ENCODE assay signal across 18 cellular contexts in the genomic region with DNA sequence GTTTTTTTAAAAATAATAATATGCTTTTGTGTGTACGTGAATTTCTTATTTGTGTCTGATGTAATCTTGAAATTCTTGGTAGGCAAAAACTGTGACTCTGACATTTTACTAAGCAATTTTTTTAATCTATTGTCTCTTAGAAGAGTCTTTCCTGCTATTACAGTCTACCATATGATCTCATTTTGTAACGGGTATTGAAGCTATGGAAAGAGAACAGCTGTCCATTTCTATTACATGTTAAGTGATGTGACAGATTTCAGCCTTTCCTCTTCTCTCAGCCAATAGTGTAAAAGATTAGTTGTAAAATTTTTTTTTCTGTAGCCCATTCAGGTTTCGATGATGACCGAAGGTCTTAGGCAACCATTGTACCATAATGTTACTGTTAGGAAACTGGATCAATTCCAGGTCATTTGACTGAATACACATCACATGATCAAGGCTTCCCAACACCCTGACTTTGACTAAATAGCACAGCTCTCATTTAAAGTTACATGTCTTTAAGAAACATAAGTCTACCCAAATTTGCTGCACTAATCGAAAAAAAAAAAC.
DNase-seq lines count a peak whose midpoint lies in the region; ATAC-seq, FAIRE-seq and TF ChIP-seq lines count a peak whose summit lies in the region.
"Had no signal": no experiment of that assay in that cellular context is flagged by ENCODE, and none has a peak within 500 bp of the region (broad histone marks: within the 10 kb centered on the region; RNA-seq: fewer than 3 reads in every experiment).

No MANE protein-coding gene starts in this region.

- H3K79me2 ChIP-seq in endothelial cell of umbilical vein (ENCODE audit: control insufficient read depth, insufficient read depth, low read length) (no peaks in the 10 kb centered on the region), HepG2 (ENCODE audit: insufficient read depth, low read length) (no peaks in the 10 kb centered on the region)
- H3K79me2 ChIP-seq: parathyroid adenoma had no signal

- no peak for TF ChIP-seq POLR2A in H54 (IDR thresholded peaks at IDR 0.05; ENCODE audit: low read depth, low read length)
- no peak for TF ChIP-seq POLR2A in endothelial cell of umbilical vein (IDR thresholded peaks at IDR 0.05; ENCODE audit: low read depth, low read length)
- no peak for TF ChIP-seq POLR2A in esophagus squamous epithelium (IDR thresholded peaks at IDR 0.05)
- TF ChIP-seq POLR2A in HepG2 (IDR thresholded peaks at IDR 0.05; ENCODE audit: insufficient read depth in 1 of 2, low read depth in 2 of 2, low read length in 2 of 2) = no peak

- no peaks in the 10 kb centered on the region for H4K20me1 ChIP-seq in endothelial cell of umbilical vein (replicated peaks; ENCODE audit: control insufficient read depth, extremely low read depth, insufficient read depth, low read length)
- no peaks in the 10 kb centered on the region for H4K20me1 ChIP-seq in HepG2 (ENCODE audit: insufficient read depth, low read length)

- H2AFZ ChIP-seq in endothelial cell of umbilical vein (ENCODE audit: low read depth, low read length) (no peak overlapping the region), HepG2 (ENCODE audit: low read length) (no peak overlapping the region)
- H2AFZ ChIP-seq: parathyroid adenoma had no signal

- H3K9me3 ChIP-seq in SJCRH30 (replicated peaks) (no peaks in the 10 kb centered on the region), endothelial cell of umbilical vein (replicated peaks; ENCODE audit: control insufficient read depth, insufficient read depth, low read length) (no peaks in the 10 kb centered on the region), esophagus squamous epithelium (no peaks in the 10 kb centered on the region), HepG2 (ENCODE audit: low read length) (no peaks in the 10 kb centered on the region)
- H3K9me3 ChIP-seq: tibial nerve had no signal

- H3K4me1 ChIP-seq in SJCRH30 (peaks cover 20% of the 10 kb centered on the region), endothelial cell of umbilical vein (ENCODE audit: control insufficient read depth, extremely low read depth, insufficient read depth, low read length) (peaks cover 17% of the 10 kb centered on the region), esophagus squamous epithelium (peaks cover 0 to 8% (median 5%) of the 10 kb centered on the region in 3 donors), HepG2 (ENCODE audit: insufficient read depth, low read length) (peaks cover 14% of the 10 kb centered on the region)
- H3K4me1 ChIP-seq: parathyroid adenoma had no signal

- dilution Hi-C loops in endothelial cell of umbilical vein (cut with MboI; ENCODE audit: extremely low pct_ligation_motif_present, low sequenced_read_pairs) = no loop called here

- no peak for TF ChIP-seq RAD21 in HepG2 (CRISPR knock-in tag; IDR thresholded peaks at IDR 0.05)

- ATAC-seq in HepG2 (no peak), HG03135 (IDR thresholded peaks at IDR 0.05; ENCODE audit: unreplicated experiment) (no peak)
- ATAC-seq: left cardiac atrium; stimulated activated naive CD8-positive, alpha-beta T cell treated with anti-CD3 and anti-CD28 coated beads, Interleukin-15, Interleukin-2, amounts not matched to agents 100 U/mL and 50 U/mL, for 24 hours had no signal

- H3K27ac ChIP-seq in SJCRH30 (peak overlapping the region; percentile 85), endothelial cell of umbilical vein (ENCODE audit: insufficient read depth, low read depth, low read length) (peak overlapping the region; percentile 38), esophagus squamous epithelium (no peak overlapping the region), HepG2 (ENCODE audit: extremely low read length, insufficient read depth, low read length) (no peak overlapping the region)
- H3K27ac ChIP-seq: parathyroid adenoma, tibial nerve had no signal

- BruUV-seq in endothelial cell of umbilical vein (replicated peaks; lab: Mats Ljungman, UMichigan) = no TSS peak
- no TSS peak for BruUV-seq in HepG2 (replicated peaks; lab: Mats Ljungman, UMichigan)

- POLR2A ChIA-PET in endothelial cell of umbilical vein (lab: Charles Lee) (no interaction called here), HepG2 (lab: Yijun Ruan, JAX) (no interaction called here)

- DNase-seq in H54 (ENCODE audit: insufficient read length, low spot score) (no peak), SJCRH30 (peak; percentile 3 to 67), endothelial cell of umbilical vein (ENCODE audit: low read depth, low spot score) (peak; percentile 51), pulmonary artery endothelial cell (ENCODE audit: low read depth, low spot score) (peak; percentile 5), esophagus squamous epithelium (lab: John Stamatoyannopoulos, UW) (no peak), HepG2 (ENCODE audit: low spot score) (no peak)
- DNase-seq: activated naive CD8-positive, alpha-beta T cell treated with anti-CD3 and anti-CD28 coated beads for 36 hours; DND-41; glutamatergic neuron; H7; Karpas-422; left cardiac atrium; NCI-H1105 treated with DMSO at 0.1 percent for 48 hours; NCI-H510A; stimulated activated naive CD8-positive, alpha-beta T cell treated with anti-CD3 and anti-CD28 coated beads, Interleukin-15, Interleukin-2, amounts not matched to agents 100 U/mL and 50 U/mL, for 24 hours had no signal

- H3K4me2 ChIP-seq in endothelial cell of umbilical vein (ENCODE audit: insufficient read depth, low read length) = peak overlapping the region; percentile 67
- H3K4me2 ChIP-seq in HepG2 (ENCODE audit: low read depth, low read length) = no peak overlapping the region

- FAIRE-seq in H54 (lab: Jason Lieb, UNC) = peak; percentile 45
- peak; percentile 4 for FAIRE-seq in endothelial cell of umbilical vein (lab: Jason Lieb, UNC)
- no peak for FAIRE-seq in HepG2 (lab: Jason Lieb, UNC)

- no peaks in the 10 kb centered on the region for H3K9me1 ChIP-seq in endothelial cell of umbilical vein (replicated peaks; ENCODE audit: control insufficient read depth, extremely low read depth, insufficient read depth, low read length)

- TF ChIP-seq CTCF in endothelial cell of umbilical vein (IDR thresholded peaks at IDR 0.05; ENCODE audit: extremely low read depth in 1 of 2, insufficient read depth in 1 of 2, low read depth in 1 of 2, low read length in 2 of 2) (no peak), esophagus squamous epithelium (IDR thresholded peaks at IDR 0.05) (no peak), HepG2 (CRISPR knock-in tag; IDR thresholded peaks at IDR 0.05) (no peak)

- CTCF ChIA-PET in endothelial cell of umbilical vein (lab: Charles Lee) = interaction anchor here (0.9 to 1.2 kb wide), 3 partner anchors 17 to 70 kb away, joined by 3 read pairs; no protein-coding TSS in a partner anchor
- CTCF ChIA-PET in HepG2 (lab: Yijun Ruan, JAX; ENCODE audit: low intra/inter-chr PET ratio, low total read pairs) = no interaction called here

- WGBS in esophagus squamous epithelium, 2 donors = 48% methylated on average over 5 of the region's 5 CpGs
- WGBS in HepG2 (ENCODE audit: low lambda C conversion rate) = 91% methylated on average over 5 of the region's 5 CpGs

- H3K9ac ChIP-seq in endothelial cell of umbilical vein (replicated peaks; ENCODE audit: extremely low read depth, insufficient read depth, low read length) (no peak overlapping the region), HepG2 (ENCODE audit: insufficient read depth, low read depth, low read length) (no peak overlapping the region)
- H3K9ac ChIP-seq: parathyroid adenoma had no signal

- intact Hi-C loops in endothelial cell of umbilical vein (cut with micrococcal nuclease) = loop anchor here (1.0 kb wide), 1 partner anchor 31 kb away; no protein-coding TSS in a partner anchor
- intact Hi-C loops in esophagus squamous epithelium (cut with DNase I) = no loop called here
- intact Hi-C loops in HepG2 (cut with micrococcal nuclease; ENCODE audit: unreplicated experiment) = no loop called here

- TF ChIP-seq EP300 in HepG2 (IDR thresholded peaks at IDR 0.05; ENCODE audit: low read depth in 2 of 2, low read length in 2 of 2) (no peak), HepG2 (CRISPR knock-in tag; IDR thresholded peaks at IDR 0.05; ENCODE audit: borderline replicate concordance) (no peak)

- H3K27me3 ChIP-seq in SJCRH30 (no peaks in the 10 kb centered on the region), endothelial cell of umbilical vein (ENCODE audit: control insufficient read depth in 2 of 2, insufficient read depth in 2 of 2, low read length in 2 of 2) (no peaks in the 10 kb centered on the region), esophagus squamous epithelium (no peaks in the 10 kb centered on the region), HepG2 (ENCODE audit: control insufficient read depth in 1 of 2, insufficient read depth in 2 of 2, low read length in 2 of 2) (no peaks in the 10 kb centered on the region)
- H3K27me3 ChIP-seq: tibial nerve had no signal

- H3K4me3 ChIP-seq in SJCRH30 = no peak overlapping the region
- no peak overlapping the region for H3K4me3 ChIP-seq in endothelial cell of umbilical vein (replicated peaks in 1 of 3; ENCODE audit: insufficient read depth in 1 of 3, low read depth in 1 of 3, low read length in 3 of 3)
- no peak overlapping the region for H3K4me3 ChIP-seq in esophagus squamous epithelium
- no peak overlapping the region for H3K4me3 ChIP-seq in HepG2 (replicated peaks in 1 of 3; ENCODE audit: insufficient read depth in 1 of 3, low read depth in 2 of 3, low read length in 3 of 3)
- H3K4me3 ChIP-seq: tibial nerve had no signal

- no peaks in the 10 kb centered on the region for H3K36me3 ChIP-seq in SJCRH30
- no peaks in the 10 kb centered on the region for H3K36me3 ChIP-seq in endothelial cell of umbilical vein (ENCODE audit: control insufficient read depth in 2 of 2, extremely low read depth in 1 of 2, insufficient read depth in 2 of 2, low read length in 2 of 2)
- H3K36me3 ChIP-seq in esophagus squamous epithelium = no peaks in the 10 kb centered on the region
- no peaks in the 10 kb centered on the region for H3K36me3 ChIP-seq in HepG2 (replicated peaks in 1 of 2; ENCODE audit: control insufficient read depth in 1 of 2, insufficient read depth in 2 of 2, low read length in 2 of 2)
- H3K36me3 ChIP-seq: tibial nerve had no signal

- in situ Hi-C loops in HepG2 (cut with HindIII; ENCODE audit: extremely low pct_ligation_motif_present, low pct_unique_long_range_greater_than_20kb) = no loop called here

TF ChIP-seq in endothelial cell of umbilical vein, 7 proteins besides CTCF, POLR2A, EP300 and RAD21 (continues in another document):
- TF ChIP-seq MYC (IDR thresholded peaks at IDR 0.05; ENCODE audit: low read depth, low read length) = no peak
- no peak for TF ChIP-seq JUN (IDR thresholded peaks at IDR 0.05; ENCODE audit: borderline replicate concordance, insufficient read depth, insufficient read length, low read depth)
- TF ChIP-seq EZH2 (IDR thresholded peaks at IDR 0.05; ENCODE audit: borderline replicate concordance, low read depth, low read length, severe bottlenecking) = no peak
- TF ChIP-seq POLR2AphosphoS5 (IDR thresholded peaks at IDR 0.05; ENCODE audit: insufficient read depth, low read depth, low read length) = no peak

TF ChIP-seq in HepG2, 621 proteins besides CTCF, POLR2A, EP300 and RAD21:
- TF ChIP-seq MAFK (conservative IDR thresholded peaks at IDR 0.05 in 1 of 2, IDR thresholded peaks at IDR 0.05 in 1 of 2; ENCODE audit: low read length in 2 of 2) (peak in 1 of 2 experiments; percentile 41; a peak in 2 of 4 replicates), BORCS8-MEF2B (CRISPR knock-in tag; IDR thresholded peaks at IDR 0.05) (no peak)

Comparison
In these comparisons a context has a peak if more than half of its experiments do, and no peak if none do; other contexts are left out.
1. DNase-seq: peak in SJCRH30 (2 of 2), endothelial cell of umbilical vein (single experiment) and pulmonary artery endothelial cell (single experiment); none in H54 (single experiment), esophagus squamous epithelium (single experiment) and HepG2 (single experiment).
2. H3K27ac ChIP-seq: peak in SJCRH30 (single experiment) and endothelial cell of umbilical vein (single experiment); none in esophagus squamous epithelium (0 of 4) and HepG2 (single experiment).